21 cellular contexts compared by ENCODE assay signal in the genomic region with DNA sequence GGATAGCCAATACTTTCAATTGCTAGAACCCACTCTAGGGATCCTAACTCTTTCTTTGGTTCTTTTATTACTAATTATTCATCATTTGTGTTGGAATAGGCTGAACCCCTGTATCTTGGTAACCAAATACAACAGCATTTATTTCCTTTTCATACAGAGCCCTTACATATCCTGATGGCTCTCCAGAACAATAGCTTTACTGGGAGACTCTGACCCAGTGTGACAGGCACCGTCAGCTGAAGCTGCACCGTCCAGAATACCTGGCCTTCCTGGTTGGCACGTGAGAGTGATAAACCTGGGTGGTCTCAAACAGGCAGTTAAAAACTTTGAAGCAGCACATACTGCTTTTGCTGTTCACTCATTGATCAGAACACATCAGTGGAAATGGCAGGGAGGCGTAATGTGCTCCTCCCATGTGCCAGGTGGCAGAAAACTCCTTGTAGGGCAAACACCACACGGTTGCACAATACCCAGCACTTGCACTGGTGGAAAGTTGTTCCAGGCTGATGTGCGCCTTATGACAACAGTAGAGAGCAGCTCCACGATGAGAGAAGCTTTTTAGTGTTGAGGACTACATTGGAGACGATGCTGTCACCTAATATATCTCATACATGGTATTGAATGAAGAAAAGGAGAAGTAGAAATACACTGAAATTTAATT.
"Had no signal": no experiment of that assay in that cellular context is flagged by ENCODE, and none has a peak within 500 bp of the region (broad histone marks: within the 10 kb centered on the region; RNA-seq: fewer than 3 reads in every experiment).

No MANE protein-coding gene starts in this region.

- H3K4me3 ChIP-seq: left ventricle myocardium inferior, lower lobe of right lung, psoas muscle, right lobe of liver, testis, tibial nerve had no signal

- H3K36me3 ChIP-seq: left ventricle myocardium inferior, lower lobe of right lung, right lobe of liver, tibial nerve had no signal

- H3K36me3 Mint-ChIP-seq: memory B cell; natural killer cell treated with Interleukin-12 subunit alpha and Interleukin-12 subunit beta and Interleukin-15 and Interleukin-18, amount 100 ng/mL, for 72 hours; stimulated activated memory B cell treated with anti-CD40 and anti-IgM and Interleukin-4, amounts not matched to agents 10 μg/mL and 1 μg/mL and 100 μg/mL, for 72 hours had no signal

- H3K27me3 Mint-ChIP-seq: dendritic cell treated with granulocyte-macrophage colony-stimulating factor and Interleukin-4, amounts not matched to agents 40 ng/mL and 50 ng/mL, for 4 days; memory B cell; stimulated activated memory B cell treated with anti-CD40 and anti-IgM and Interleukin-4, amounts not matched to agents 10 μg/mL and 1 μg/mL and 100 μg/mL, for 72 hours; stimulated activated naive CD8-positive, alpha-beta T cell treated with anti-CD3 and anti-CD28 coated beads, Interleukin-15, Interleukin-2, amounts not matched to agents 100 ng/mL and 50 ng/mL, for 24 hours had no signal

- H3K27me3 ChIP-seq: foreskin keratinocyte, right lobe of liver, testis, tibial nerve had no signal

- H3K4me1 Mint-ChIP-seq: memory B cell; mesothelial cell of epicardium; stimulated activated memory B cell treated with anti-CD40 and anti-IgM and Interleukin-4, amounts not matched to agents 10 μg/mL and 1 μg/mL and 100 μg/mL, for 72 hours had no signal

- H3K4me1 ChIP-seq: foreskin keratinocyte, left ventricle myocardium inferior, lower lobe of right lung, psoas muscle, right lobe of liver, testis, tibial nerve had no signal

- H3K4me3 Mint-ChIP-seq: dendritic cell treated with granulocyte-macrophage colony-stimulating factor and Interleukin-4, amounts not matched to agents 40 ng/mL and 50 ng/mL, for 4 days; endodermal cell; immature natural killer cell; memory B cell; mesothelial cell of epicardium; natural killer cell treated with Interleukin-12 subunit alpha and Interleukin-12 subunit beta and Interleukin-15 and Interleukin-18, amount 100 ng/mL, for 72 hours; stimulated activated memory B cell treated with anti-CD40 and anti-IgM and Interleukin-4, amounts not matched to agents 10 μg/mL and 1 μg/mL and 100 μg/mL, for 72 hours; stimulated activated naive CD8-positive, alpha-beta T cell treated with anti-CD3 and anti-CD28 coated beads, Interleukin-15, Interleukin-2, amounts not matched to agents 100 ng/mL and 50 ng/mL, for 24 hours had no signal

- H3K27ac ChIP-seq: foreskin keratinocyte, left ventricle myocardium inferior, lower lobe of right lung, psoas muscle, right lobe of liver, testis, tibial nerve had no signal

- DNase-seq: effector CD4-positive, alpha-beta T cell; endodermal cell; erythroblast; foreskin keratinocyte; immature natural killer cell; left ventricle myocardium inferior; lower lobe of right lung; psoas muscle; retina; right lobe of liver; stimulated activated CD4-positive, alpha-beta T cell treated with anti-CD3 and anti-CD28 coated beads, Interleukin-15, amount 100 ng/mL, for 24 hours; stimulated activated CD4-positive, alpha-beta T cell treated with anti-CD3 and anti-CD28 coated beads, Interleukin-1b, Interleukin-23, amount 100 ng/mL, for 48 hours; stimulated activated CD4-positive, alpha-beta T cell treated with anti-CD3 and anti-CD28 coated beads, Interleukin-4, amount 100 ng/mL, for 24 hours; testis had no signal

- H3K9me3 Mint-ChIP-seq: natural killer cell treated with Interleukin-12 subunit alpha and Interleukin-12 subunit beta and Interleukin-15 and Interleukin-18, amount 100 ng/mL, for 72 hours; stimulated activated memory B cell treated with anti-CD40 and anti-IgM and Interleukin-4, amounts not matched to agents 10 μg/mL and 1 μg/mL and 100 μg/mL, for 72 hours had no signal

- ATAC-seq: foreskin keratinocyte; lower lobe of right lung; psoas muscle; stimulated activated memory B cell treated with anti-CD40 and anti-IgM and Interleukin-4, amounts not matched to agents 10 μg/mL and 1 μg/mL and 100 μg/mL, for 72 hours had no signal

- H3K27ac Mint-ChIP-seq: dendritic cell treated with granulocyte-macrophage colony-stimulating factor and Interleukin-4, amounts not matched to agents 40 ng/mL and 50 ng/mL, for 4 days; endodermal cell; immature natural killer cell; memory B cell; mesothelial cell of epicardium; natural killer cell treated with Interleukin-12 subunit alpha and Interleukin-12 subunit beta and Interleukin-15 and Interleukin-18, amount 100 ng/mL, for 72 hours; stimulated activated memory B cell treated with anti-CD40 and anti-IgM and Interleukin-4, amounts not matched to agents 10 μg/mL and 1 μg/mL and 100 μg/mL, for 72 hours had no signal

- H3K9me3 ChIP-seq: lower lobe of right lung, right lobe of liver, testis, tibial nerve had no signal
